ENCODE assay signal across 9 cellular contexts in the genomic region with DNA sequence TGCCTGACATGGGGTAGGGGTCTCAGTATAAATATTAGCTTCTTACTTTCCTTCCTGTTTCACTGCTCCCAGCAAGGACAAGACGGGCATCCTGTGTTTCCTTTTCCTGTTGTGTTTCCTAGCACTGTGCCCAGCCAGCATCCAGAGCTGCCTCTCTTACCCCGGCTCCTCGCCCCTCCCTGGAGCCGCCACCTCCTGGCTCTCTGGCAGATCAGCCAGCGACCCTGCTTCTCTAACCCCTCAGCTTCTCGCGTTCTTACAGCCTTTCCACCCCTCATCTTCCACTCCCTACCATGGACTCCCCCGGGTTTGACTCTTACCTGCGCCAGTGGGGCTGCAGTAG. TPM values are rescaled to one million over a fixed set of nuclear protein-coding genes. Genes with fewer than 3 reads are reported as not detected.
A peak's percentile ranks its signal among the peaks of the same experiment; 100 is the strongest.
DNase-seq lines count a peak whose midpoint lies in the region; ATAC-seq and TF ChIP-seq lines count a peak whose summit lies in the region.
"Had no signal": no experiment of that assay in that cellular context is flagged by ENCODE, and none has a peak within 500 bp of the region (broad histone marks: within the 10 kb centered on the region; RNA-seq: fewer than 3 reads in every experiment).

No MANE protein-coding gene starts in this region.

- H3K27ac Mint-ChIP-seq in activated CD8-positive, alpha-beta memory T cell treated with anti-CD3 and anti-CD28 coated beads, Interleukin-2, amount 10 ng/mL, durations not matched to agents 7 days and 5 days = peak overlapping the region; percentile 82
- H3K27ac Mint-ChIP-seq in activated naive CD8-positive, alpha-beta T cell treated with anti-CD3 and anti-CD28 coated beads, Interleukin-2, amount 10 ng/mL, durations not matched to agents 7 days and 5 days = peak overlapping the region; percentile 95
- H3K27ac Mint-ChIP-seq in mesothelial cell of epicardium = peak overlapping the region; percentile 39

- 0 out of 2 replicates have a peak, but pooled peaks cover 4% of the 10 kb centered on the region for H3K36me3 ChIP-seq in Karpas-422 (ENCODE audit: insufficient read depth, low read length)

- H3K9me3 Mint-ChIP-seq in activated CD8-positive, alpha-beta memory T cell treated with anti-CD3 and anti-CD28 coated beads, Interleukin-2, amount 10 ng/mL, durations not matched to agents 7 days and 5 days (ENCODE audit: low read depth) = no peaks in the 10 kb centered on the region
- no peaks in the 10 kb centered on the region for H3K9me3 Mint-ChIP-seq in activated naive CD8-positive, alpha-beta T cell treated with anti-CD3 and anti-CD28 coated beads, Interleukin-2, amount 10 ng/mL, durations not matched to agents 7 days and 5 days
- no peaks in the 10 kb centered on the region for H3K9me3 Mint-ChIP-seq in mesothelial cell of epicardium

- TF ChIP-seq CTCF in mesothelial cell of epicardium (IDR thresholded peaks at IDR 0.05; ENCODE audit: unreplicated experiment) = no peak

- peaks cover 68% of the 10 kb centered on the region for H3K4me1 ChIP-seq in Karpas-422 (ENCODE audit: low read length)

- H3K27ac ChIP-seq in temporal lobe (ENCODE audit: low read depth, low read length) = peak overlapping the region; percentile 29
- H3K27ac ChIP-seq in Karpas-422 (ENCODE audit: low read length) = no peak overlapping the region
- H3K27ac ChIP-seq: SJSA1 had no signal

- no peak overlapping the region for H3K4me2 ChIP-seq in Karpas-422 (ENCODE audit: low read depth, low read length, poor library complexity, severe bottlenecking)

- H3K4me3 Mint-ChIP-seq in activated CD8-positive, alpha-beta memory T cell treated with anti-CD3 and anti-CD28 coated beads, Interleukin-2, amount 10 ng/mL, durations not matched to agents 7 days and 5 days = no peak overlapping the region
- H3K4me3 Mint-ChIP-seq in activated naive CD8-positive, alpha-beta T cell treated with anti-CD3 and anti-CD28 coated beads, Interleukin-2, amount 10 ng/mL, durations not matched to agents 7 days and 5 days = peak overlapping the region; percentile 84
- H3K4me3 Mint-ChIP-seq in mesothelial cell of epicardium = no peak overlapping the region

- H3K27me3 ChIP-seq in Karpas-422 (ENCODE audit: low read length) = no peaks in the 10 kb centered on the region
- H3K27me3 ChIP-seq: SJSA1 had no signal

- no peak overlapping the region for H3K9ac ChIP-seq in Karpas-422 (ENCODE audit: low read length)

- peaks cover 73% of the 10 kb centered on the region for H3K4me1 Mint-ChIP-seq in activated CD8-positive, alpha-beta memory T cell treated with anti-CD3 and anti-CD28 coated beads, Interleukin-2, amount 10 ng/mL, durations not matched to agents 7 days and 5 days
- peaks cover 78% of the 10 kb centered on the region for H3K4me1 Mint-ChIP-seq in activated naive CD8-positive, alpha-beta T cell treated with anti-CD3 and anti-CD28 coated beads, Interleukin-2, amount 10 ng/mL, durations not matched to agents 7 days and 5 days
- peaks cover 32% of the 10 kb centered on the region for H3K4me1 Mint-ChIP-seq in mesothelial cell of epicardium

- H2AFZ ChIP-seq in Karpas-422 (ENCODE audit: low read length) = no peak overlapping the region

- H3K4me3 ChIP-seq in Karpas-422 (ENCODE audit: low read length) = no peak overlapping the region
- H3K4me3 ChIP-seq: SJSA1 had no signal

- H3K27me3 Mint-ChIP-seq in activated CD8-positive, alpha-beta memory T cell treated with anti-CD3 and anti-CD28 coated beads, Interleukin-2, amount 10 ng/mL, durations not matched to agents 7 days and 5 days = no peaks in the 10 kb centered on the region
- H3K27me3 Mint-ChIP-seq in activated naive CD8-positive, alpha-beta T cell treated with anti-CD3 and anti-CD28 coated beads, Interleukin-2, amount 10 ng/mL, durations not matched to agents 7 days and 5 days = no peaks in the 10 kb centered on the region
- no peaks in the 10 kb centered on the region for H3K27me3 Mint-ChIP-seq in mesothelial cell of epicardium (ENCODE audit: low read depth)

- no peak for DNase-seq in activated CD8-positive, alpha-beta memory T cell treated with anti-CD3 and anti-CD28 coated beads, Interleukin-2, amount 10 ng/mL, durations not matched to agents 7 days and 5 days
- DNase-seq in activated CD8-positive, alpha-beta memory T cell treated with anti-CD3 and anti-CD28 coated beads, Interleukin-2, amount 50 U/mL, for 48 hours = no peak
- DNase-seq in activated naive CD8-positive, alpha-beta T cell treated with anti-CD3 and anti-CD28 coated beads, Interleukin-2, amount 10 ng/mL, durations not matched to agents 7 days and 5 days = no peak
- DNase-seq in mesothelial cell of epicardium (ENCODE audit: low spot score in 2 of 2, unreplicated experiment in 2 of 2) = no peak
- DNase-seq in occipital lobe (lab: John Stamatoyannopoulos, UW) = no peak
- no peak for DNase-seq in OCI-M2 (lab: John Stamatoyannopoulos, UW; ENCODE audit: unreplicated experiment)
- no peak for DNase-seq in Karpas-422

- no peak for ATAC-seq in activated CD8-positive, alpha-beta memory T cell treated with anti-CD3 and anti-CD28 coated beads, Interleukin-2, amount 10 ng/mL, durations not matched to agents 7 days and 5 days
- ATAC-seq in activated naive CD8-positive, alpha-beta T cell treated with anti-CD3 and anti-CD28 coated beads, Interleukin-2, amount 10 ng/mL, durations not matched to agents 7 days and 5 days (ENCODE audit: low read depth) = no peak

- H3K9me2 ChIP-seq in Karpas-422 (replicated peaks; ENCODE audit: insufficient read depth, low read length) = no peaks in the 10 kb centered on the region

- peaks cover 39% of the 10 kb centered on the region for H3K36me3 Mint-ChIP-seq in activated CD8-positive, alpha-beta memory T cell treated with anti-CD3 and anti-CD28 coated beads, Interleukin-2, amount 10 ng/mL, durations not matched to agents 7 days and 5 days
- peaks cover 36% of the 10 kb centered on the region for H3K36me3 Mint-ChIP-seq in activated naive CD8-positive, alpha-beta T cell treated with anti-CD3 and anti-CD28 coated beads, Interleukin-2, amount 10 ng/mL, durations not matched to agents 7 days and 5 days
- peaks cover 4% of the 10 kb centered on the region for H3K36me3 Mint-ChIP-seq in mesothelial cell of epicardium

- CTCF ChIA-PET in activated CD8-positive, alpha-beta memory T cell treated with anti-CD3 and anti-CD28 coated beads, Interleukin-2, amount 10 ng/mL, durations not matched to agents 7 days and 5 days (lab: Charles Lee) = interaction anchor here (0.7 to 27.3 kb wide), 15 partner anchors 9 to 87 kb away, joined by 3 to 775 read pairs (median 4); partner anchors contain the start of gene HDAC7

- H4K20me1 ChIP-seq in Karpas-422 (ENCODE audit: insufficient read depth, low read depth, low read length) = 0 out of 2 replicates have a peak, but pooled peaks cover 4% of the 10 kb centered on the region

- POLR2A ChIA-PET in activated naive CD8-positive, alpha-beta T cell treated with anti-CD3 and anti-CD28 coated beads, Interleukin-2, amount 10 ng/mL, durations not matched to agents 7 days and 5 days (lab: Charles Lee) = interaction anchor here (2.3 to 18.4 kb wide), 4 partner anchors 8 to 31 kb away, joined by 13 to 465 read pairs (median 228); partner anchors contain the start of gene HDAC7

- no peaks in the 10 kb centered on the region for H3K9me3 ChIP-seq in Karpas-422 (ENCODE audit: low read length)
- H3K9me3 ChIP-seq: SJSA1 had no signal

- H3K79me2 ChIP-seq in Karpas-422 (ENCODE audit: low read length) = peaks cover 75% of the 10 kb centered on the region

RNA-seq across cellular contexts. Expression of gene HDAC7, which starts 17.8 kb away (rescaled TPM):
- 100 to 1,000 TPM; 226 to 284 TPM for total RNA-seq in activated CD8-positive, alpha-beta memory T cell treated with anti-CD3 and anti-CD28 coated beads, Interleukin-2, amount 10 ng/mL, durations not matched to agents 7 days and 5 days
- 100 to 1,000 TPM; 200 to 215 TPM for total RNA-seq in activated naive CD8-positive, alpha-beta T cell treated with anti-CD3 and anti-CD28 coated beads, Interleukin-2, amount 10 ng/mL, durations not matched to agents 7 days and 5 days
- 113 to 132 TPM (median 123 TPM) in 3 replicates for total RNA-seq in mesothelial cell of epicardium
- 10.8 TPM for total RNA-seq in temporal lobe
- total RNA-seq in occipital lobe = 5.9 TPM
- 36.2 and 54.8 TPM in 2 replicates for total RNA-seq in Karpas-422 (2014; rRNA removed; shearing (Covaris generic); ENCODE audit: low replicate concordance)

RNA-seq across cellular contexts. Expression of gene SLC48A1, which starts 28.8 kb away (rescaled TPM):
- total RNA-seq in activated CD8-positive, alpha-beta memory T cell treated with anti-CD3 and anti-CD28 coated beads, Interleukin-2, amount 10 ng/mL, durations not matched to agents 7 days and 5 days = 10 to 100 TPM; 13.9 to 18.5 TPM
- 10 to 100 TPM; 13.4 to 13.9 TPM for total RNA-seq in activated naive CD8-positive, alpha-beta T cell treated with anti-CD3 and anti-CD28 coated beads, Interleukin-2, amount 10 ng/mL, durations not matched to agents 7 days and 5 days
- total RNA-seq in mesothelial cell of epicardium = 25.3 to 27.7 TPM (median 27.0 TPM) in 3 replicates
- total RNA-seq in temporal lobe = 7.4 TPM
- 11.1 TPM for total RNA-seq in occipital lobe
- 21.5 and 21.9 TPM in 2 replicates for total RNA-seq in Karpas-422 (2014; rRNA removed; shearing (Covaris generic); ENCODE audit: low replicate concordance)

RNA-seq across cellular contexts. Expression of gene RAPGEF3, which starts 43.2 kb away (rescaled TPM):
- 1 to 10 TPM; 1.5 to 1.9 TPM for total RNA-seq in activated CD8-positive, alpha-beta memory T cell treated with anti-CD3 and anti-CD28 coated beads, Interleukin-2, amount 10 ng/mL, durations not matched to agents 7 days and 5 days
- 1 to 10 TPM in 1 of 2 experiments, under 1 TPM in 1; 0.94 to 1.1 TPM for total RNA-seq in activated naive CD8-positive, alpha-beta T cell treated with anti-CD3 and anti-CD28 coated beads, Interleukin-2, amount 10 ng/mL, durations not matched to agents 7 days and 5 days
- 18.0 to 20.9 TPM (median 19.4 TPM) in 3 replicates for total RNA-seq in mesothelial cell of epicardium
- 6.9 TPM for total RNA-seq in temporal lobe
- total RNA-seq in occipital lobe = 9.0 TPM
- total RNA-seq in Karpas-422 (2014; rRNA removed; shearing (Covaris generic); ENCODE audit: low replicate concordance) = 4.4 and 11.9 TPM in 2 replicates

Comparison
In these comparisons a context has a peak if more than half of its experiments do, and no peak if none do; other contexts are left out.
1. H3K27ac Mint-ChIP-seq: peak in every context shown above with its lines; median percentile 95 in activated naive CD8-positive, alpha-beta T cell treated with anti-CD3 and anti-CD28 coated beads, Interleukin-2, amount 10 ng/mL, durations not matched to agents 7 days and 5 days; 82 in activated CD8-positive, alpha-beta memory T cell treated with anti-CD3 and anti-CD28 coated beads, Interleukin-2, amount 10 ng/mL, durations not matched to agents 7 days and 5 days; 39 in mesothelial cell of epicardium.